8 cellular contexts compared by ENCODE assay signal in genomic region chr5:173327948-173328895, GRCh38. TPM values are rescaled to one million over a fixed set of nuclear protein-coding genes. Genes with fewer than 3 reads are reported as not detected.
A peak's percentile ranks its signal among the peaks of the same experiment; 100 is the strongest.
DNase-seq lines count a peak whose midpoint lies in the region; ATAC-seq, FAIRE-seq and TF ChIP-seq lines count a peak whose summit lies in the region.

Gene STC2, minus strand, starts transcription at chr5:173328414. Its CDS starts 221 bp downstream, at chr5:173328193.

- H3K4me3 ChIP-seq in kidney (ENCODE audit: low read length in 2 of 2): peak within 1 kb of the TSS; percentile 56 to 58

- H3K27ac Mint-ChIP-seq in central memory CD8-positive, alpha-beta T cell (ENCODE audit: low read depth): no peak within 1 kb of the TSS

- DNase-seq in D721Med (ENCODE audit: insufficient read length, low spot score): peak; percentile 70
- peak; percentile 78 for DNase-seq in HS-27A (ENCODE audit: low read depth)
- peak; percentile 79 for DNase-seq in RCC 7860 (ENCODE audit: low spot score)
- no peak for DNase-seq in central memory CD8-positive, alpha-beta T cell (ENCODE audit: low spot score in 2 of 2)
- DNase-seq in kidney: peak; percentile 83
- peak; percentile 84 for DNase-seq in stimulated activated CD4-positive, alpha-beta T cell treated with anti-CD3 and anti-CD28 coated beads, Interleukin-1b, Interleukin-23, amount 100 ng/mL, for 48 hours
- DNase-seq in NCI-H446 treated with DMSO at 0.1 percent for 48 hours (lab: John Stamatoyannopoulos, UW): no peak

- no peaks in the 10 kb centered on the region for H3K36me3 Mint-ChIP-seq in central memory CD8-positive, alpha-beta T cell (ENCODE audit: insufficient read depth)

- TF ChIP-seq CTCF in D721Med (IDR thresholded peaks at IDR 0.05; ENCODE audit: insufficient read depth, missing control alignments) (no peak), kidney (IDR thresholded peaks at IDR 0.05; ENCODE audit: borderline replicate concordance, extremely low read depth, insufficient read depth) (no peak)

- H3K9me3 Mint-ChIP-seq in central memory CD8-positive, alpha-beta T cell: no peaks in the 10 kb centered on the region

- intact Hi-C loops in kidney (cut with DNase I): loop anchor here (5.0 kb wide), 1 partner anchor 36 kb away; no protein-coding TSS in a partner anchor

- H3K27ac ChIP-seq in kidney (ENCODE audit: low read depth in 2 of 2, low read length in 2 of 2): no peak within 1 kb of the TSS

- H3K27me3 Mint-ChIP-seq in central memory CD8-positive, alpha-beta T cell: peaks cover 90% of the 10 kb centered on the region

- no peak for FAIRE-seq in D721Med (lab: Jason Lieb, UNC)
- no peak for FAIRE-seq in RCC 7860 (lab: Jason Lieb, UNC)
- no peak for FAIRE-seq in kidney (lab: Jason Lieb, UNC)

- H3K4me3 Mint-ChIP-seq in central memory CD8-positive, alpha-beta T cell: peak within 1 kb of the TSS; percentile 27

- no peaks in the 10 kb centered on the region for H3K36me3 ChIP-seq in kidney (ENCODE audit: control insufficient read depth in 1 of 2, insufficient read depth in 2 of 2, low read length in 2 of 2)

- peak; percentile 40 for ATAC-seq in GM19467 (IDR thresholded peaks at IDR 0.05; ENCODE audit: unreplicated experiment)
- no peak for ATAC-seq in central memory CD8-positive, alpha-beta T cell (replicated peaks; ENCODE audit: extremely low read depth, poor library complexity, severe bottlenecking)

- no peaks in the 10 kb centered on the region for H3K9me3 ChIP-seq in kidney (ENCODE audit: control insufficient read depth in 1 of 2, low read length in 2 of 2)

- no peak within 1 kb of the TSS for H3K9ac ChIP-seq in kidney (ENCODE audit: low read length in 2 of 2)

- peaks cover 23% of the 10 kb centered on the region for H3K4me1 Mint-ChIP-seq in central memory CD8-positive, alpha-beta T cell

- H3K4me1 ChIP-seq in kidney (ENCODE audit: control insufficient read depth in 1 of 2, insufficient read depth in 1 of 2, low read depth in 1 of 2, low read length in 2 of 2): peaks cover 16 to 28% of the 10 kb centered on the region in 2 donors

RNA-seq across cellular contexts. Expression of gene STC2, which starts in this region (rescaled TPM):
- total RNA-seq in kidney: 2.7 TPM
- polyA plus RNA-seq in kidney (ENCODE audit: insufficient read depth, low read depth, low replicate concordance): 2.1 TPM

Comparison
In these comparisons a context has a peak if more than half of its experiments do, and no peak if none do; other contexts are left out.
1. DNase-seq: peak in D721Med (single experiment), HS-27A (single experiment), RCC 7860 (single experiment), kidney (single experiment) and stimulated activated CD4-positive, alpha-beta T cell treated with anti-CD3 and anti-CD28 coated beads, Interleukin-1b, Interleukin-23, amount 100 ng/mL, for 48 hours (single experiment); none in central memory CD8-positive, alpha-beta T cell (0 of 2) and NCI-H446 treated with DMSO at 0.1 percent for 48 hours (single experiment).